Comparison of ENCODE assay signal across 1 cellular context in the genomic region with DNA sequence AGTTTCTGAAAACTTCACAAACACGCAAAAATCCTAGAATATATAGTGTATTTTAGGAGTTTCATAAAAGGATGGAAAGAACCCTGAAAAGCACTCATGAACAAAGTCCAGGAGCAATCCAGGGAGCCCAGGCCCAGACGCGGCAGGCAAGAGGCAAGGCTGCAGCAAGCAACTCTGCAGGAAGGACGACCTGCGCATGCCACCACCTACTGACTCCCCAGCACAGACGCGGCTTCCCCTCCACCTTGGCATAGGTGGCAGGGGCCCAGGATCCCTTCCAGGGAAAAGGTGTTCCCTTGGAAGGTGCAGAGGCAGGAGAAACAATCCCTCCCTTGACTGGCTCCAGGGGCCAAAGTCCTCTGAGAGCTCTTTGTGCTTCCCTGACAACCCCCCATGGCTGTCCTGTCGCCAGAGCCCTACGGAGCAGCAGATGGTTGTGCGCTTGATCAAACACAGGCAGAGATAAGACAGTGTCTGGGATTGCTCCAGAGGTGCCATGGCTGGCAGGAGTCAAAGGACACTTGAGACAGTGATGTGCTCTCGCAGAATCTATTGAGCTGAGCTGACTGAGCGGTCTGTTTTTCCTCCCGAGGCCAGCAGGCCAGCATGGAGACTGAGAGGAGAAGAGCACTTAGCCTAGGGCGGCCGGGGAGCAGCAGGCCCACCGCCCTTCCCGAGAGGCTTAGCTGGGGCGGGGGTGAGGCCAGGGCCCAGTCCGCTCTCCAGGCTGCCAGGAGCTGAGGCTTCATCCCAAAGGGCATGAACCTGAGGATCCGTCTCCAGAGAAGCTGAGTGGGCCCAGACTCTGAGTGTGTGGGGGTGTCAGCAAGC.
A peak's percentile ranks its signal among the peaks of the same experiment; 100 is the strongest.
TF ChIP-seq lines count a peak whose summit lies in the region.

No MANE protein-coding gene starts in this region.

TF ChIP-seq in HepG2, 621 proteins besides CTCF, POLR2A, EP300 and RAD21 (continued from another document and continues in another):
- TF ChIP-seq, protein P1, sequence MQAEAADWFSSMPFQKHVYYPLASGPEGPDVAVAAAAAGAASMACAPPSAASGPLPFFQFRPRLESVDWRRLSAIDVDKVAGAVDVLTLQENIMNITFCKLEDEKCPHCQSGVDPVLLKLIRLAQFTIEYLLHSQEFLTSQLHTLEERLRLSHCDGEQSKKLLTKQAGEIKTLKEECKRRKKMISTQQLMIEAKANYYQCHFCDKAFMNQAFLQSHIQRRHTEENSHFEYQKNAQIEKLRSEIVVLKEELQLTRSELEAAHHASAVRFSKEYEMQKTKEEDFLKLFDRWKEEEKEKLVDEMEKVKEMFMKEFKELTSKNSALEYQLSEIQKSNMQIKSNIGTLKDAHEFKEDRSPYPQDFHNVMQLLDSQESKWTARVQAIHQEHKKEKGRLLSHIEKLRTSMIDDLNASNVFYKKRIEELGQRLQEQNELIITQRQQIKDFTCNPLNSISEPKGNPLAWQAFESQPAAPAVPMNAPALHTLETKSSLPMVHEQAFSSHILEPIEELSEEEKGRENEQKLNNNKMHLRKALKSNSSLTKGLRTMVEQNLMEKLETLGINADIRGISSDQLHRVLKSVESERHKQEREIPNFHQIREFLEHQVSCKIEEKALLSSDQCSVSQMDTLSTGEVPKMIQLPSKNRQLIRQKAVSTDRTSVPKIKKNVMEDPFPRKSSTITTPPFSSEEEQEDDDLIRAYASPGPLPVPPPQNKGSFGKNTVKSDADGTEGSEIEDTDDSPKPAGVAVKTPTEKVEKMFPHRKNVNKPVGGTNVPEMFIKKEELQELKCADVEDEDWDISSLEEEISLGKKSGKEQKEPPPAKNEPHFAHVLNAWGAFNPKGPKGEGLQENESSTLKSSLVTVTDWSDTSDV (CRISPR knock-in tag; IDR thresholded peaks at IDR 0.05), result 0 out of 2 replicates have a peak, but pooled peaks have one; percentile 47
- TF ChIP-seq ZBTB21 (CRISPR knock-in tag; IDR thresholded peaks at IDR 0.05), result no peak
- TF ChIP-seq HNRNPLL (IDR thresholded peaks at IDR 0.05; ENCODE audit: low read depth, low read length, poor library complexity, severe bottlenecking), result no peak
- TF ChIP-seq SALL1 (CRISPR knock-in tag; IDR thresholded peaks at IDR 0.05), result peak; percentile 75
- peak; percentile 30; the same call in 1 of the 2 replicates for TF ChIP-seq MEIS2 (CRISPR knock-in tag; IDR thresholded peaks at IDR 0.05)
- peak; percentile 34; the same call in 1 of the 2 replicates for TF ChIP-seq TFDP2 (CRISPR knock-in tag; IDR thresholded peaks at IDR 0.05)
- 0 out of 2 replicates have a peak, but pooled peaks have one; percentile 21 for TF ChIP-seq SP5 (CRISPR knock-in tag; IDR thresholded peaks at IDR 0.05; ENCODE audit: borderline replicate concordance, low read depth)
- peak; percentile 55 for TF ChIP-seq RARA (CRISPR knock-in tag; IDR thresholded peaks at IDR 0.05)
- TF ChIP-seq ZFY (CRISPR knock-in tag; IDR thresholded peaks at IDR 0.05), result peak; percentile 38; the same call in 1 of the 2 replicates
- TF ChIP-seq CEBPZ (IDR thresholded peaks at IDR 0.05; ENCODE audit: low read length), result no peak
- peak; percentile 90; the same call in 1 of the 2 replicates for TF ChIP-seq ZNF331 (CRISPR knock-in tag; IDR thresholded peaks at IDR 0.05)
- no peak for TF ChIP-seq SYNCRIP (IDR thresholded peaks at IDR 0.05; ENCODE audit: insufficient read depth, low read depth, low read length)
- peak; percentile 82 for TF ChIP-seq SOX5 (CRISPR knock-in tag; IDR thresholded peaks at IDR 0.05; ENCODE audit: borderline replicate concordance)
- TF ChIP-seq ZBTB46 (CRISPR knock-in tag; IDR thresholded peaks at IDR 0.05; ENCODE audit: borderline replicate concordance), result peak; percentile 90; the same call in 1 of the 2 replicates
- TF ChIP-seq, protein P2, sequence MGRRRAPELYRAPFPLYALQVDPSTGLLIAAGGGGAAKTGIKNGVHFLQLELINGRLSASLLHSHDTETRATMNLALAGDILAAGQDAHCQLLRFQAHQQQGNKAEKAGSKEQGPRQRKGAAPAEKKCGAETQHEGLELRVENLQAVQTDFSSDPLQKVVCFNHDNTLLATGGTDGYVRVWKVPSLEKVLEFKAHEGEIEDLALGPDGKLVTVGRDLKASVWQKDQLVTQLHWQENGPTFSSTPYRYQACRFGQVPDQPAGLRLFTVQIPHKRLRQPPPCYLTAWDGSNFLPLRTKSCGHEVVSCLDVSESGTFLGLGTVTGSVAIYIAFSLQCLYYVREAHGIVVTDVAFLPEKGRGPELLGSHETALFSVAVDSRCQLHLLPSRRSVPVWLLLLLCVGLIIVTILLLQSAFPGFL (CRISPR knock-in tag; IDR thresholded peaks at IDR 0.05), result no peak
- TF ChIP-seq IRF2 (CRISPR knock-in tag; IDR thresholded peaks at IDR 0.05), result peak; percentile 64; the same call in 1 of the 2 replicates
- peak; percentile 91 for TF ChIP-seq ZNF644 (CRISPR knock-in tag; IDR thresholded peaks at IDR 0.05; ENCODE audit: low read depth)
- TF ChIP-seq RXRB (CRISPR knock-in tag; IDR thresholded peaks at IDR 0.05; ENCODE audit: borderline replicate concordance), result peak; percentile 61
- TF ChIP-seq THAP9 (CRISPR knock-in tag; IDR thresholded peaks at IDR 0.05; ENCODE audit: borderline replicate concordance), result peak; percentile 35; the same call in 1 of the 2 replicates
- 0 out of 2 replicates have a peak, but pooled peaks have one; percentile 35 for TF ChIP-seq ZNF34 (CRISPR knock-in tag; IDR thresholded peaks at IDR 0.05; ENCODE audit: borderline replicate concordance)
- TF ChIP-seq, protein P3, sequence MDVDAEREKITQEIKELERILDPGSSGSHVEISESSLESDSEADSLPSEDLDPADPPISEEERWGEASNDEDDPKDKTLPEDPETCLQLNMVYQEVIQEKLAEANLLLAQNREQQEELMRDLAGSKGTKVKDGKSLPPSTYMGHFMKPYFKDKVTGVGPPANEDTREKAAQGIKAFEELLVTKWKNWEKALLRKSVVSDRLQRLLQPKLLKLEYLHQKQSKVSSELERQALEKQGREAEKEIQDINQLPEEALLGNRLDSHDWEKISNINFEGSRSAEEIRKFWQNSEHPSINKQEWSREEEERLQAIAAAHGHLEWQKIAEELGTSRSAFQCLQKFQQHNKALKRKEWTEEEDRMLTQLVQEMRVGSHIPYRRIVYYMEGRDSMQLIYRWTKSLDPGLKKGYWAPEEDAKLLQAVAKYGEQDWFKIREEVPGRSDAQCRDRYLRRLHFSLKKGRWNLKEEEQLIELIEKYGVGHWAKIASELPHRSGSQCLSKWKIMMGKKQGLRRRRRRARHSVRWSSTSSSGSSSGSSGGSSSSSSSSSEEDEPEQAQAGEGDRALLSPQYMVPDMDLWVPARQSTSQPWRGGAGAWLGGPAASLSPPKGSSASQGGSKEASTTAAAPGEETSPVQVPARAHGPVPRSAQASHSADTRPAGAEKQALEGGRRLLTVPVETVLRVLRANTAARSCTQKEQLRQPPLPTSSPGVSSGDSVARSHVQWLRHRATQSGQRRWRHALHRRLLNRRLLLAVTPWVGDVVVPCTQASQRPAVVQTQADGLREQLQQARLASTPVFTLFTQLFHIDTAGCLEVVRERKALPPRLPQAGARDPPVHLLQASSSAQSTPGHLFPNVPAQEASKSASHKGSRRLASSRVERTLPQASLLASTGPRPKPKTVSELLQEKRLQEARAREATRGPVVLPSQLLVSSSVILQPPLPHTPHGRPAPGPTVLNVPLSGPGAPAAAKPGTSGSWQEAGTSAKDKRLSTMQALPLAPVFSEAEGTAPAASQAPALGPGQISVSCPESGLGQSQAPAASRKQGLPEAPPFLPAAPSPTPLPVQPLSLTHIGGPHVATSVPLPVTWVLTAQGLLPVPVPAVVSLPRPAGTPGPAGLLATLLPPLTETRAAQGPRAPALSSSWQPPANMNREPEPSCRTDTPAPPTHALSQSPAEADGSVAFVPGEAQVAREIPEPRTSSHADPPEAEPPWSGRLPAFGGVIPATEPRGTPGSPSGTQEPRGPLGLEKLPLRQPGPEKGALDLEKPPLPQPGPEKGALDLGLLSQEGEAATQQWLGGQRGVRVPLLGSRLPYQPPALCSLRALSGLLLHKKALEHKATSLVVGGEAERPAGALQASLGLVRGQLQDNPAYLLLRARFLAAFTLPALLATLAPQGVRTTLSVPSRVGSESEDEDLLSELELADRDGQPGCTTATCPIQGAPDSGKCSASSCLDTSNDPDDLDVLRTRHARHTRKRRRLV (CRISPR knock-in tag; IDR thresholded peaks at IDR 0.05), result no peak
- TF ChIP-seq KDM4B (CRISPR knock-in tag; IDR thresholded peaks at IDR 0.05), result 0 out of 2 replicates have a peak, but pooled peaks have one; percentile 47
- TF ChIP-seq ZNF720 (CRISPR knock-in tag; IDR thresholded peaks at IDR 0.05), result no peak
- TF ChIP-seq SP4 (CRISPR knock-in tag; IDR thresholded peaks at IDR 0.05), result peak; percentile 36; the same call in 1 of the 2 replicates
- peak; percentile 81 for TF ChIP-seq RXRA (CRISPR knock-in tag; IDR thresholded peaks at IDR 0.05)
- TF ChIP-seq ELF4 (CRISPR knock-in tag; IDR thresholded peaks at IDR 0.05; ENCODE audit: borderline replicate concordance), result no peak
- TF ChIP-seq ETV5 (CRISPR knock-in tag; IDR thresholded peaks at IDR 0.05; ENCODE audit: borderline replicate concordance), result no peak; the same call in 1 of the 2 replicates
- TF ChIP-seq BHLHE40 (IDR thresholded peaks at IDR 0.05; ENCODE audit: low read length), result peak; percentile 30; the same call in 1 of the 2 replicates
- TF ChIP-seq TP53 (CRISPR knock-in tag; conservative IDR thresholded peaks at IDR 0.05), result no peak
- TF ChIP-seq, protein P4, sequence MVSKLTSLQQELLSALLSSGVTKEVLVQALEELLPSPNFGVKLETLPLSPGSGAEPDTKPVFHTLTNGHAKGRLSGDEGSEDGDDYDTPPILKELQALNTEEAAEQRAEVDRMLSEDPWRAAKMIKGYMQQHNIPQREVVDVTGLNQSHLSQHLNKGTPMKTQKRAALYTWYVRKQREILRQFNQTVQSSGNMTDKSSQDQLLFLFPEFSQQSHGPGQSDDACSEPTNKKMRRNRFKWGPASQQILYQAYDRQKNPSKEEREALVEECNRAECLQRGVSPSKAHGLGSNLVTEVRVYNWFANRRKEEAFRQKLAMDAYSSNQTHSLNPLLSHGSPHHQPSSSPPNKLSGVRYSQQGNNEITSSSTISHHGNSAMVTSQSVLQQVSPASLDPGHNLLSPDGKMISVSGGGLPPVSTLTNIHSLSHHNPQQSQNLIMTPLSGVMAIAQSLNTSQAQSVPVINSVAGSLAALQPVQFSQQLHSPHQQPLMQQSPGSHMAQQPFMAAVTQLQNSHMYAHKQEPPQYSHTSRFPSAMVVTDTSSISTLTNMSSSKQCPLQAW (CRISPR knock-in tag; IDR thresholded peaks at IDR 0.05), result no peak
- no peak for TF ChIP-seq JDP2 (CRISPR knock-in tag; IDR thresholded peaks at IDR 0.05; ENCODE audit: borderline replicate concordance)
- TF ChIP-seq NR2F6 (IDR thresholded peaks at IDR 0.05), result peak; percentile 19; the same call in 1 of the 2 replicates
- peak; percentile 49 for TF ChIP-seq NR2F6 (CRISPR knock-in tag; IDR thresholded peaks at IDR 0.05)
